ENCODE assay signal across 9 cellular contexts in the genomic region with DNA sequence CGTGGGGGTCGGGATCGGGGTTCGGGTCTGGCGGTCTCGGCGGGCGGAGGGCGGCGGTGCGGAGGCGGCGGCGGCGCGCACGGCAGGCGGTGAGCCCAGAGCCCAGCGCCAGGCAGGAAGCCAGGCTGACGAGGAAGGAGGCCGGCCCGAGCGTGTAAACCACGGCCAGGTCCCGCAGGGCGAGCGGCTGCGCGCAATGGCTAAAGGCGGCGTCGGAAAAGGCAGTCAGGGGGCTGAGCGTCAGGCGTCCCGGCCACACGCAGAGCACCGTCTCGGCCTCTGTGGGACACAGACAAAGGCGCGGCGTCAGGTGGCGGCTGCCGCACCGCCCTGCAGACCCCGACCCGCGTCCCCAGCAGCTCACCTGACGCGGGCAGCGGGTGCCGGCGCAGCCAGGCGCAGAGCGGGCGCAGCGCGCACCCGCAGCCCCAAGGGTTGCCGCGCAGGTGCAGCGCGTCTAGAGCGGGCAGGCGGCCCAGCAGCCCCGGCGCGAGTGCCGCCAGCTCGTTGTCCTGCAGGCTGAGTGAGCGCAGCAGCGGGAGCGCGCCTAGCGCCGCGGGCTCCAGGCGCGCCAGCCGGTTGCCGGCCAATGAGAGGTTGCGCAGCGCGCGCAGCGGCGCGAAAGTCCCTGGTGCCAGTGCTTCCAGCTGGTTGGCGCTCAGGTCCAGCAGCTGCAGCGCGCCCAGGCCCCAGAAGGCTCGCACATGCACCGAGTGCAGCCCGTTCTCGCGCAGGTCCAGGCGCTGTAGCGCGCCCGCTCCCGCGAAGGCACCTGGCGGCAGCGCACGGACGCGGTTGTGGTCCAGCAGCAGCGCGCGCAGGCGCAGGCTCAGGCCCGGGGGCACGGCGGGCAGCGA. TPM values are rescaled to one million over a fixed set of nuclear protein-coding genes. Genes with fewer than 3 reads are reported as not detected.
DNase-seq lines count a peak whose midpoint lies in the region; TF ChIP-seq lines count a peak whose summit lies in the region.
"Had no signal": no experiment of that assay in that cellular context is flagged by ENCODE, and none has a peak within 500 bp of the region (broad histone marks: within the 10 kb centered on the region; RNA-seq: fewer than 3 reads in every experiment).

No MANE protein-coding gene starts in this region.

- peaks cover 36% of the 10 kb centered on the region for H3K27me3 Mint-ChIP-seq in neural progenitor cell (ENCODE audit: insufficient read depth, low read depth)

- H3K27me3 ChIP-seq in KMS-11 (ENCODE audit: insufficient read depth, low read depth) (peaks cover 44% of the 10 kb centered on the region), neural progenitor cell (peaks cover 100% of the 10 kb centered on the region), HAP-1 (ENCODE audit: low read depth) (peaks cover 46% of the 10 kb centered on the region)

- H3K9ac ChIP-seq in KMS-11 (no peak overlapping the region), neural progenitor cell (no peak overlapping the region)

- H3K36me3 ChIP-seq in KMS-11 (ENCODE audit: insufficient read depth), result no peaks in the 10 kb centered on the region
- H3K36me3 ChIP-seq in neural progenitor cell, result no peaks in the 10 kb centered on the region
- no peaks in the 10 kb centered on the region for H3K36me3 ChIP-seq in HAP-1 (replicated peaks)

- peak overlapping the region; percentile 70 for H3K4me3 Mint-ChIP-seq in neural progenitor cell

- H3K79me2 ChIP-seq in KMS-11 (ENCODE audit: insufficient read depth, low read depth), result no peaks in the 10 kb centered on the region
- no peaks in the 10 kb centered on the region for H3K79me2 ChIP-seq in neural progenitor cell (ENCODE audit: low read depth)

- H3K4me1 ChIP-seq in KMS-11 (ENCODE audit: low read depth, poor library complexity, severe bottlenecking) (peaks cover 44% of the 10 kb centered on the region), neural progenitor cell (peaks cover 14% of the 10 kb centered on the region), HAP-1 (no peaks in the 10 kb centered on the region)

- H3K36me3 Mint-ChIP-seq in neural progenitor cell, result no peaks in the 10 kb centered on the region

- peaks cover 17% of the 10 kb centered on the region for H3F3A ChIP-seq in neural progenitor cell (ENCODE audit: low read depth)

- in situ Hi-C loops in G401 (cut with HindIII; ENCODE audit: low sequenced_read_pairs) (loop anchor here (25.0 kb wide), 1 partner anchor 232 kb away; the partner anchor contains the start of genes C8G and FBXW5), HAP-1 (cut with MboI; ENCODE audit: low sequenced_read_pairs) (no loop called here)

- H3K27ac ChIP-seq in KMS-11 (no peak overlapping the region), neural progenitor cell (no peak overlapping the region)

- DNase-seq in G401 (ENCODE audit: low spot score), result peak; percentile 76
- DNase-seq in SHP77 (lab: John Stamatoyannopoulos, UW), result peak; percentile 80 to 90
- peak; percentile 40 for DNase-seq in epidermal melanocyte (ENCODE audit: insufficient read length, low spot score)
- DNase-seq in neural progenitor cell (ENCODE audit: low spot score), result peak; percentile 92
- no peak for DNase-seq in HPDE6-E6E7 (ENCODE audit: extremely low spot score)
- no peak for DNase-seq in HAP-1 (ENCODE audit: low spot score in 2 of 2)
- no peak for DNase-seq in KG1 (lab: John Stamatoyannopoulos, UW)

- no peak overlapping the region for H3K27ac Mint-ChIP-seq in neural progenitor cell

- peak overlapping the region; percentile 26; the same call in 1 of the 2 replicates for H2AFZ ChIP-seq in KMS-11 (ENCODE audit: low read depth)
- peak overlapping the region; percentile 98 for H2AFZ ChIP-seq in neural progenitor cell (replicated peaks)

- H3K4me1 Mint-ChIP-seq in neural progenitor cell, result no peaks in the 10 kb centered on the region

- peak overlapping the region; percentile 60 for H3K4me2 ChIP-seq in KMS-11
- peak overlapping the region; percentile 93 for H3K4me2 ChIP-seq in neural progenitor cell

- TF ChIP-seq CTCF in KMS-11 (conservative IDR thresholded peaks at IDR 0.05; ENCODE audit: low read depth, low read length), result no peak
- peak; percentile 9 for TF ChIP-seq CTCF in neural progenitor cell (IDR thresholded peaks at IDR 0.05)

- no peak overlapping the region for H3K4me3 ChIP-seq in KMS-11 (IDR thresholded peaks at IDR 0.05; ENCODE audit: insufficient read depth, low read depth, low read length)
- peak overlapping the region; percentile 52 for H3K4me3 ChIP-seq in neural progenitor cell
- H3K4me3 ChIP-seq in HAP-1, result no peak overlapping the region

- no peaks in the 10 kb centered on the region for H3K9me3 Mint-ChIP-seq in neural progenitor cell

- H4K20me1 ChIP-seq in KMS-11 (ENCODE audit: insufficient read depth) (no peaks in the 10 kb centered on the region), neural progenitor cell (ENCODE audit: low read depth) (peaks cover 54% of the 10 kb centered on the region)

- no peaks in the 10 kb centered on the region for H3K9me3 ChIP-seq in neural progenitor cell (ENCODE audit: low read depth)
- H3K9me3 ChIP-seq in HAP-1, result no peaks in the 10 kb centered on the region

RNA-seq across cellular contexts. Expression of gene LRRC26, which starts 0.7 kb away (rescaled TPM):
- total RNA-seq in G401 (2014; rRNA removed; shearing (Covaris generic)), result 1.3 TPM in 1 of 2 replicates, not detected in the other
- 0.59 TPM in 1 of 2 replicates, not detected in the other for total RNA-seq in neural progenitor cell (ENCODE audit: low replicate concordance)
- total RNA-seq: activated CD8-positive, alpha-beta memory T cell treated with anti-CD3 and anti-CD28 coated beads for 36 hours had no signal

RNA-seq across cellular contexts. Expression of gene TMEM210, which starts 2.7 kb away (rescaled TPM):
- total RNA-seq in G401 (2014; rRNA removed; shearing (Covaris generic)), result not detected in 2 replicates
- not detected in 2 replicates for total RNA-seq in neural progenitor cell (ENCODE audit: low replicate concordance)
- total RNA-seq: activated CD8-positive, alpha-beta memory T cell treated with anti-CD3 and anti-CD28 coated beads for 36 hours had no signal

RNA-seq across cellular contexts. Expression of gene ANAPC2, which starts 19.2 kb away (rescaled TPM):
- 58.8 and 63.6 TPM in 2 replicates for total RNA-seq in G401 (2014; rRNA removed; shearing (Covaris generic))
- total RNA-seq in neural progenitor cell (ENCODE audit: low replicate concordance), result 18.9 and 30.9 TPM in 2 replicates

RNA-seq across cellular contexts. Expression of gene SSNA1, which starts 19.3 kb away (rescaled TPM):
- 95.8 and 122 TPM in 2 replicates for total RNA-seq in G401 (2014; rRNA removed; shearing (Covaris generic))
- 27.9 and 69.8 TPM in 2 replicates for total RNA-seq in neural progenitor cell (ENCODE audit: low replicate concordance)

RNA-seq across cellular contexts. Expression of gene GRIN1, which starts 30.2 kb away (rescaled TPM):
- total RNA-seq in G401 (2014; rRNA removed; shearing (Covaris generic)), result not detected in 2 replicates
- total RNA-seq in neural progenitor cell (ENCODE audit: low replicate concordance), result 0.03 TPM in 1 of 2 replicates, not detected in the other

Comparison
In these comparisons a context has a peak if more than half of its experiments do, and no peak if none do; other contexts are left out.
1. DNase-seq: peak in G401 (single experiment), SHP77 (2 of 2), epidermal melanocyte (single experiment) and neural progenitor cell (single experiment); none in HPDE6-E6E7 (single experiment), HAP-1 (0 of 2) and KG1 (single experiment).